ENCODE assay signal across 16 cellular contexts in the genomic region with DNA sequence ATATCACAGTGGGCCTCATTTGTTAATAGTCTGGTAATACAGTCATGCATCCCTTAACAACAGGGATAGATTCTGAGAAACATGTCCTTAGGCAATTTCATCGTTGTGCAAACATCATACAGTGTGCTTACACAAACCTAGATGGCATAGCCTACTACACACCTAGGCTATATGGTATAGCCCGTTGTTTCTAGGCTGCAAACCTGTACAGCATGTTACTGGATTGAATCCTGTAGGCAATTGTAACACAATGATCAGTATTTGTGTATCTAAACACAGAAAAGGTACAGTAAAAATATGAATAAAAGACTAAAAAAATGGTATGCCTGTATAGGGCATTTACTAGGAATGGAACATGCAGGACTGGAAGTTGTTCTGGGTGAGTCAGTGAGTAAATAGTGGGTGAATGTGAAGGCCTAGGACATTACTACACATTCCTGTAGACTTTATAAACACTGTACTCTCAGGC. TPM values are rescaled to one million over a fixed set of nuclear protein-coding genes. Genes with fewer than 3 reads are reported as not detected.
DNase-seq lines count a peak whose midpoint lies in the region; ATAC-seq, FAIRE-seq and TF ChIP-seq lines count a peak whose summit lies in the region.
"Had no signal": no experiment of that assay in that cellular context is flagged by ENCODE, and none has a peak within 500 bp of the region (broad histone marks: within the 10 kb centered on the region; RNA-seq: fewer than 3 reads in every experiment).

No MANE protein-coding gene starts in this region.

- intact Hi-C loops in OCI-LY7 (cut with micrococcal nuclease; ENCODE audit: unreplicated experiment): no loop called here

- TF ChIP-seq CTCF in HFFc6 (IDR thresholded peaks at IDR 0.05): no peak
- no peak for TF ChIP-seq CTCF in RWPE1 (conservative IDR thresholded peaks at IDR 0.05; ENCODE audit: low read depth)
- TF ChIP-seq CTCF in fibroblast of lung (conservative IDR thresholded peaks at IDR 0.05 in 1 of 2, IDR thresholded peaks at IDR 0.05 in 1 of 2; ENCODE audit: low read depth in 1 of 2, low read length in 2 of 2): no peak
- TF ChIP-seq CTCF in OCI-LY7 (conservative IDR thresholded peaks at IDR 0.05; ENCODE audit: low read length): no peak

- H3K36me3 Mint-ChIP-seq in HFFc6 (ENCODE audit: low read depth): no peaks in the 10 kb centered on the region
- H3K36me3 Mint-ChIP-seq in T-cell: no peaks in the 10 kb centered on the region

- no peaks in the 10 kb centered on the region for H3K9me2 ChIP-seq in OCI-LY7 (ENCODE audit: insufficient read depth, low read length)

- no peak overlapping the region for H3K14ac ChIP-seq in trophoblast cell (ENCODE audit: low read length)

- H3K9me3 ChIP-seq in fibroblast of lung (ENCODE audit: control insufficient read depth, insufficient read depth, low read depth, low read length) (no peaks in the 10 kb centered on the region), trophoblast cell (ENCODE audit: insufficient read depth, low read depth, low read length) (no peaks in the 10 kb centered on the region), OCI-LY7 (ENCODE audit: low read length) (no peaks in the 10 kb centered on the region)

- H3K27me3 Mint-ChIP-seq in HFFc6 (ENCODE audit: insufficient read depth) (no peaks in the 10 kb centered on the region), T-cell (peaks cover 5 to 15% of the 10 kb centered on the region in 2 donors)

- DNase-seq in HFFc6 (peak; percentile 79), RWPE1 (ENCODE audit: low spot score) (peak; percentile 26), fibroblast of lung (ENCODE audit: low read depth in 2 of 2) (peak; percentile 69 to 82), trophoblast cell (peak; percentile 2 to 69), T-cell (no peak), frontal cortex (ENCODE audit: low spot score in 2 of 2) (no peak), OCI-LY7 (ENCODE audit: low spot score) (no peak)
- DNase-seq: GOT3; kidney; NCI-H1694 treated with DMSO at 0.1 percent for 48 hours; NK-92 treated with Interleukin-12 subunit alpha and Interleukin-12 subunit beta, amount 100 ng/mL, for 24 hours had no signal

- H2BK12ac ChIP-seq in trophoblast cell (ENCODE audit: low read length): no peak overlapping the region

- no TSS peak for BruUV-seq in OCI-LY7 (replicated peaks; lab: Mats Ljungman, UMichigan)

- H4K12ac ChIP-seq in trophoblast cell (ENCODE audit: low read depth, low read length): no peak overlapping the region

- H3K4me2 ChIP-seq in fibroblast of lung (ENCODE audit: extremely low read depth, insufficient read depth, low read length) (no peak overlapping the region), trophoblast cell (ENCODE audit: low read length) (no peak overlapping the region), OCI-LY7 (ENCODE audit: low read length) (no peak overlapping the region)

- no peaks in the 10 kb centered on the region for H3K79me2 ChIP-seq in fibroblast of lung (ENCODE audit: control insufficient read depth, insufficient read depth, low read length)
- no peaks in the 10 kb centered on the region for H3K79me2 ChIP-seq in trophoblast cell (ENCODE audit: control insufficient read depth, insufficient read depth, low read length, poor library complexity)
- H3K79me2 ChIP-seq in OCI-LY7 (ENCODE audit: insufficient read depth, low read depth, low read length): no peaks in the 10 kb centered on the region

- H3K27ac Mint-ChIP-seq in HFFc6 (peak overlapping the region; percentile 63), T-cell (no peak overlapping the region)
- H3K27ac Mint-ChIP-seq: activated T-helper 1 cell treated with anti-CD3 and anti-CD28 coated beads, Interleukin-12 subunit alpha, Interleukin-12 subunit beta, Interleukin-2, Interleukin-4 antibody, amounts not matched to agents 30 ng/mL and 10 ng/mL and 1 ng/mL, durations not matched to agents 14 hours and 24 hours and 36 hours; nephron had no signal

- H3K9me3 Mint-ChIP-seq in HFFc6 (no peaks in the 10 kb centered on the region), T-cell (no peaks in the 10 kb centered on the region)
- H3K9me3 Mint-ChIP-seq: activated T-helper 1 cell treated with anti-CD3 and anti-CD28 coated beads, Interleukin-12 subunit alpha, Interleukin-12 subunit beta, Interleukin-2, Interleukin-4 antibody, amounts not matched to agents 30 ng/mL and 10 ng/mL and 1 ng/mL, durations not matched to agents 14 hours and 24 hours and 36 hours; nephron had no signal

- no peak for ATAC-seq in T-cell (replicated peaks in 1 of 4)
- no peak for ATAC-seq in HG02763 (IDR thresholded peaks at IDR 0.05; ENCODE audit: unreplicated experiment)

- peaks cover 8% of the 10 kb centered on the region for H3K4me1 ChIP-seq in fibroblast of lung (ENCODE audit: control insufficient read depth, extremely low read depth, insufficient read depth, low read length)
- H3K4me1 ChIP-seq in trophoblast cell (ENCODE audit: control insufficient read depth in 1 of 2, insufficient read depth in 2 of 2, low read length in 2 of 2): no peaks in the 10 kb centered on the region
- peaks cover 4% of the 10 kb centered on the region for H3K4me1 ChIP-seq in OCI-LY7 (ENCODE audit: insufficient read depth, low read length, poor library complexity, severe bottlenecking)

- H2BK120ac ChIP-seq in trophoblast cell (ENCODE audit: insufficient read depth, low read length, poor library complexity): no peak overlapping the region

- H4K20me1 ChIP-seq in fibroblast of lung (ENCODE audit: control insufficient read depth, extremely low read depth, insufficient read depth, low read length) (no peaks in the 10 kb centered on the region), OCI-LY7 (ENCODE audit: insufficient read depth, low read length) (no peaks in the 10 kb centered on the region)

- FAIRE-seq in frontal cortex (lab: Jason Lieb, UNC): no peak

- no peak overlapping the region for H2AK5ac ChIP-seq in trophoblast cell (ENCODE audit: low read length)

- no peak overlapping the region for H2AFZ ChIP-seq in fibroblast of lung (ENCODE audit: low read length)
- no peak overlapping the region for H2AFZ ChIP-seq in trophoblast cell (ENCODE audit: insufficient read depth, low read length, poor library complexity)
- H2AFZ ChIP-seq in OCI-LY7 (ENCODE audit: low read length): no peak overlapping the region

- CTCF ChIA-PET in RWPE1 (lab: Yijun Ruan, JAX): interaction anchor here (0.6 kb wide), 2 partner anchors 12 to 18 kb away, joined by 3 to 4 read pairs; no protein-coding TSS in a partner anchor
- CTCF ChIA-PET in T-cell (lab: Charles Lee): no interaction called here
- CTCF ChIA-PET in OCI-LY7 (lab: Charles Lee; ENCODE audit: unreplicated experiment): no interaction called here

- peaks cover 56% of the 10 kb centered on the region for H3K4me1 Mint-ChIP-seq in HFFc6 (ENCODE audit: low read depth)
- H3K4me1 Mint-ChIP-seq in T-cell: no peaks in the 10 kb centered on the region
- H3K4me1 Mint-ChIP-seq: nephron had no signal

- WGBS in trophoblast cell (ENCODE audit: extremely low coverage, insufficient coverage, insufficient read length): no CpG with 5 or more reads among the region's 2 CpGs

- H3K18ac ChIP-seq in trophoblast cell (ENCODE audit: low read length): no peak overlapping the region

- H3K36me3 ChIP-seq in fibroblast of lung (ENCODE audit: control insufficient read depth, insufficient read depth, low read length): no peaks in the 10 kb centered on the region
- H3K36me3 ChIP-seq in trophoblast cell (ENCODE audit: control insufficient read depth in 1 of 2, insufficient read depth in 2 of 2, low read length in 2 of 2): no peaks in the 10 kb centered on the region
- no peaks in the 10 kb centered on the region for H3K36me3 ChIP-seq in OCI-LY7 (ENCODE audit: insufficient read depth, low read length)
- H3K36me3 ChIP-seq: cardiac muscle cell had no signal

- no peak overlapping the region for H4K8ac ChIP-seq in trophoblast cell (ENCODE audit: low read depth, low read length)

- POLR2A ChIA-PET in RWPE1 (lab: Yijun Ruan, JAX; ENCODE audit: low non-redundant PET) (no interaction called here), T-cell (lab: Charles Lee) (interaction anchor here in 1 of 2 donors (0.7 kb wide), 1 partner anchor 1394 kb away, joined by 5 read pairs; no protein-coding TSS in a partner anchor), OCI-LY7 (lab: Charles Lee) (interaction anchor here (0.7 kb wide), 1 partner anchor 616 kb away, joined by 3 read pairs; no protein-coding TSS in a partner anchor)

- no peak overlapping the region for H4K91ac ChIP-seq in trophoblast cell (ENCODE audit: low read depth, low read length)

- H3K4ac ChIP-seq in trophoblast cell (ENCODE audit: low read depth, low read length): no peak overlapping the region

- no peaks in the 10 kb centered on the region for H3K79me1 ChIP-seq in trophoblast cell (ENCODE audit: low read length)

- no peak overlapping the region for H3K9ac ChIP-seq in fibroblast of lung (ENCODE audit: insufficient read depth, low read length)
- no peak overlapping the region for H3K9ac ChIP-seq in trophoblast cell (ENCODE audit: low read length)

- no peak overlapping the region for H3K23ac ChIP-seq in trophoblast cell (ENCODE audit: low read length)

- H3K27me3 ChIP-seq in fibroblast of lung (ENCODE audit: control insufficient read depth, insufficient read depth, low read length) (no peaks in the 10 kb centered on the region), trophoblast cell (ENCODE audit: insufficient read depth, low read length) (no peaks in the 10 kb centered on the region)
- H3K27me3 ChIP-seq: cardiac muscle cell had no signal

- no peak overlapping the region for H3K4me3 ChIP-seq in fibroblast of lung (replicated peaks in 1 of 4; ENCODE audit: control extremely low read depth in 1 of 4, insufficient read depth in 1 of 4, low read depth in 3 of 4, low read length in 4 of 4)
- no peak overlapping the region for H3K4me3 ChIP-seq in trophoblast cell (ENCODE audit: low read depth, low read length)
- H3K4me3 ChIP-seq in OCI-LY7 (ENCODE audit: low read depth, low read length, poor library complexity, severe bottlenecking): no peak overlapping the region
- H3K4me3 ChIP-seq: cardiac muscle cell, skin epidermis had no signal

- H2BK5ac ChIP-seq in trophoblast cell (ENCODE audit: low read depth, low read length, poor library complexity): no peak overlapping the region

- H3K4me3 Mint-ChIP-seq in HFFc6: no peak overlapping the region
- H3K4me3 Mint-ChIP-seq in T-cell: no peak overlapping the region
- H3K4me3 Mint-ChIP-seq: activated T-helper 1 cell treated with anti-CD3 and anti-CD28 coated beads, Interleukin-12 subunit alpha, Interleukin-12 subunit beta, Interleukin-2, Interleukin-4 antibody, amounts not matched to agents 30 ng/mL and 10 ng/mL and 1 ng/mL, durations not matched to agents 14 hours and 24 hours and 36 hours; nephron had no signal

- H3K27ac ChIP-seq in RWPE1 (no peak overlapping the region), fibroblast of lung (ENCODE audit: insufficient read depth, low read length) (no peak overlapping the region), trophoblast cell (ENCODE audit: low read depth, low read length) (no peak overlapping the region), OCI-LY7 (ENCODE audit: low read depth, low read length, poor library complexity, severe bottlenecking) (no peak overlapping the region)
- H3K27ac ChIP-seq: cardiac muscle cell, skin epidermis had no signal

RNA-seq across cellular contexts. Expression of a gene that starts 12.0 kb away (rescaled TPM):
- 10 to 100 TPM in 2 of 6 experiments, 1 to 10 TPM in 4; 9.0 to 11.7 (median 9.3) TPM for total RNA-seq in HFFc6 (2021; fragmentation: NEBNext Ultra II Directional; extraction: Animal tissue kit (Norgen Biotek cat#: 25700))
- total RNA-seq in fibroblast of lung: 19.8 TPM in 2 replicates
- polyA plus RNA-seq in fibroblast of lung: 14.9 and 42.6 TPM in 2 replicates
- polyA plus RNA-seq in fibroblast of lung (2012): 9.3 and 25.8 TPM in 2 replicates
- polyA minus RNA-seq in fibroblast of lung (ENCODE audit: low replicate concordance): 5.1 and 8.7 TPM in 2 replicates
- polyA plus RNA-seq in trophoblast cell (2013): 133 and 142 TPM in 2 replicates
- under 1 TPM in 4 of 5 donors, not detected in 1; 0.09 to 0.75 (median 0.34) TPM for total RNA-seq in T-cell
- total RNA-seq in frontal cortex: 30.2 TPM
- total RNA-seq in OCI-LY7 (2014; rRNA removed; shearing (Covaris generic)): not detected in 2 replicates
- 0.07 TPM in 1 of 2 replicates, not detected in the other for total RNA-seq in OCI-LY7 (2022)
- total RNA-seq: activated T-helper 1 cell treated with anti-CD3 and anti-CD28 coated beads, Interleukin-12 subunit alpha, Interleukin-12 subunit beta, Interleukin-2, Interleukin-4 antibody, amounts not matched to agents 30 ng/mL and 10 ng/mL and 1 ng/mL, durations not matched to agents 14 hours and 24 hours and 36 hours had no signal

Comparison
In these comparisons a context has a peak if more than half of its experiments do, and no peak if none do; other contexts are left out.
1. DNase-seq: peak in HFFc6 (single experiment), RWPE1 (single experiment), fibroblast of lung (2 of 2) and trophoblast cell (2 of 2); none in T-cell (0 of 34), frontal cortex (0 of 2) and OCI-LY7 (single experiment).
2. RNA of a gene that starts 12.0 kb away (total RNA-seq): 30.2 TPM in frontal cortex (single experiment), 19.8 TPM in fibroblast of lung and 9.0 to 11.7 TPM in HFFc6; 0.09 to 0.75 TPM in T-cell and 0.07 TPM in OCI-LY7; every median in the first group is over 4 times any median in the second.